ENCODE assay signal across 17 cellular contexts in the genomic region with DNA sequence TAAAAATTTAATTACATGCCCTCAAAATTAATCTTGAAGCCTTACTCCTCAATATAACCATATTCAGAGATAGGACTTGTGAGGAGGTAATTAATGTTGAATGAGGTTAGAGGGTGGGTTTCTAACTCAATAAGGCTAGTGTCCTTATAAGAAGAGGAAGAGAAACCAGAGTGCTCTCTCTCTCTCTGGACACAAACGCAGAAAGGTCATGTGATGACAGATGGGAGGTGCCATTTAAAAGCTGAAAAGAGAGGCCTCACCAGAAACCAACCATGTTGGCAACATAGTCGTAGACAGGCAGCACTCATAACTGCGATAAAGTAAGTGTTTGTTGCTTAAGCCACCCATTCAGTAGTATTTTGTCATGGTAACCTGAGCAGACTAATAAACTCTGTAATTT.
A peak's percentile ranks its signal among the peaks of the same experiment; 100 is the strongest.
DNase-seq lines count a peak whose midpoint lies in the region; ATAC-seq, FAIRE-seq and TF ChIP-seq lines count a peak whose summit lies in the region.
"Had no signal": no experiment of that assay in that cellular context is flagged by ENCODE, and none has a peak within 500 bp of the region (broad histone marks: within the 10 kb centered on the region; RNA-seq: fewer than 3 reads in every experiment).

No MANE protein-coding gene starts in this region.

- H3K79me2 ChIP-seq in MM.1S (ENCODE audit: low read length), result no peaks in the 10 kb centered on the region

- FAIRE-seq in GM12891 (lab: Jason Lieb, UNC), result no peak
- FAIRE-seq: G401.6 had no signal

- H3K27ac ChIP-seq in MM.1S (ENCODE audit: low read length) (peak overlapping the region; percentile 39; the same call in 1 of the 2 replicates), RWPE1 (no peak overlapping the region), esophagus squamous epithelium (no peak overlapping the region)

- H3K9ac ChIP-seq in MM.1S (ENCODE audit: low read length), result peak overlapping the region; percentile 38; the same call in 1 of the 2 replicates

- POLR2A ChIA-PET in RWPE1 (lab: Yijun Ruan, JAX; ENCODE audit: low non-redundant PET), result no interaction called here

- H3K36me3 ChIP-seq in MM.1S (replicated peaks; ENCODE audit: insufficient read depth, low read length) (no peaks in the 10 kb centered on the region), esophagus squamous epithelium (no peaks in the 10 kb centered on the region)

- TF ChIP-seq CTCF in MM.1S (IDR thresholded peaks at IDR 0.05; ENCODE audit: low read length), result no peak
- TF ChIP-seq CTCF in RWPE1 (conservative IDR thresholded peaks at IDR 0.05; ENCODE audit: low read depth), result no peak
- TF ChIP-seq CTCF in esophagus squamous epithelium (IDR thresholded peaks at IDR 0.05), result no peak

- H3K9me2 ChIP-seq in MM.1S (replicated peaks; ENCODE audit: insufficient read depth, low read length), result no peaks in the 10 kb centered on the region

- DNase-seq in GM12891 (ENCODE audit: insufficient read length, low spot score) (no peak), MM.1S (peak; percentile 71), SK-N-DZ (ENCODE audit: low spot score) (peak; percentile 9), NCI-H526 treated with DMSO at 0.1 percent for 48 hours (lab: John Stamatoyannopoulos, UW) (no peak), RWPE1 (ENCODE audit: low spot score) (no peak), esophagus squamous epithelium (lab: John Stamatoyannopoulos, UW) (no peak)
- DNase-seq: ACHN; CD4-positive, CD25-positive, alpha-beta regulatory T cell; DMS79; Kasumi-1; NCI-H1092 treated with DMSO at 0.1 percent for 48 hours; NCI-H1694; NCI-H2107; T-helper 9 cell had no signal

- H3K9me3 ChIP-seq in MM.1S (replicated peaks; ENCODE audit: insufficient read depth, low read length), result no peaks in the 10 kb centered on the region
- peaks cover 0 to 2% (median 0%) of the 10 kb centered on the region in 3 donors for H3K9me3 ChIP-seq in esophagus squamous epithelium

- H3K4me3 ChIP-seq in MM.1S (ENCODE audit: low read length) (peak overlapping the region; percentile 55), esophagus squamous epithelium (no peak overlapping the region)

- peak overlapping the region; percentile 72 for H3K4me2 ChIP-seq in MM.1S (ENCODE audit: low read depth, low read length)

- no peak for TF ChIP-seq POLR2A in GM12891 (IDR thresholded peaks at IDR 0.05; ENCODE audit: low read depth, low read length)
- no peak for TF ChIP-seq POLR2A in esophagus squamous epithelium (IDR thresholded peaks at IDR 0.05)

- ATAC-seq in GM19025 (IDR thresholded peaks at IDR 0.05; ENCODE audit: low read depth, unreplicated experiment) (peak; percentile 52), HG02642 (IDR thresholded peaks at IDR 0.05; ENCODE audit: poor library complexity, unreplicated experiment) (no peak)

- H3K27me3 ChIP-seq in MM.1S (replicated peaks; ENCODE audit: insufficient read depth, low read length), result no peaks in the 10 kb centered on the region
- H3K27me3 ChIP-seq in esophagus squamous epithelium, result no peaks in the 10 kb centered on the region

- H4K20me1 ChIP-seq in MM.1S (ENCODE audit: insufficient read depth, low read length), result no peaks in the 10 kb centered on the region

- H2AFZ ChIP-seq in MM.1S (ENCODE audit: low read length), result peak overlapping the region; percentile 53

- intact Hi-C loops in esophagus squamous epithelium (cut with DNase I), result no loop called here

- no peaks in the 10 kb centered on the region for H3F3A ChIP-seq in MM.1S (ENCODE audit: insufficient read depth, low read length)

- no peaks in the 10 kb centered on the region for H3K4me1 ChIP-seq in MM.1S (ENCODE audit: low read length)
- no peaks in the 10 kb centered on the region for H3K4me1 ChIP-seq in esophagus squamous epithelium

- CTCF ChIA-PET in RWPE1 (lab: Yijun Ruan, JAX), result no interaction called here

- 72 to 77% methylated on average over 3 of the region's 3 CpGs for WGBS in esophagus squamous epithelium, 2 donors

TF ChIP-seq in GM12891, 5 proteins besides CTCF, POLR2A, EP300 and RAD21:
- TF ChIP-seq POU2F2 (IDR thresholded peaks at IDR 0.05; ENCODE audit: low read depth, low read length), result no peak
- peak; percentile 80 for TF ChIP-seq SPI1 (IDR thresholded peaks at IDR 0.05; ENCODE audit: low read depth, low read length)
- no peak for TF ChIP-seq POLR2AphosphoS5 (IDR thresholded peaks at IDR 0.05; ENCODE audit: low read depth, low read length)
- no peak for TF ChIP-seq PAX5 (IDR thresholded peaks at IDR 0.05; ENCODE audit: insufficient read depth, low read length, severe bottlenecking)
- no peak for TF ChIP-seq TAF1 (IDR thresholded peaks at IDR 0.05; ENCODE audit: low read depth, low read length)

Comparison
In these comparisons a context has a peak if more than half of its experiments do, and no peak if none do; other contexts are left out.
1. DNase-seq: peak in MM.1S (single experiment) and SK-N-DZ (single experiment); none in GM12891 (single experiment), NCI-H526 treated with DMSO at 0.1 percent for 48 hours (single experiment), RWPE1 (single experiment) and esophagus squamous epithelium (single experiment).